26 cellular contexts compared by ENCODE assay signal in the genomic region with DNA sequence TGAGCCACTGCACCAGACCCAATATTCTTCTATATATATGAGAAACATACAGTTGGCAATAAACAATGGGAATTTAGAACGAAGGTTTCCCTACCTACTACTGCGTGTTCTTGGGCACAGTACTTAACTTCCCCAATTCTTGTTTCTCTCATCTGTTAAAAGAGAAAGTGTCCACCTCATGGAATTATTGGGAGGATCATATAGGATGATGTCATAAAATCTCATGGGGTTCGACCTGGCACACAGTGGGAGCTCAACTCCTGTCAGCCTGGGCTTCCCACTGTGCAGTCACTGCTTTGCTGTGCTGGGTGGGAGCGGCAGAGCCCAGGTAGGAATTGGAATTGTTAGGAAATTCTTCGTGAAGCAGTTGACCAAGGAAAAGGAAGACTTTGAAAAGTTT.
"Had no signal": no experiment of that assay in that cellular context is flagged by ENCODE, and none has a peak within 500 bp of the region (broad histone marks: within the 10 kb centered on the region; RNA-seq: fewer than 3 reads in every experiment).

No MANE protein-coding gene starts in this region.

- ATAC-seq: effector memory CD8-positive, alpha-beta T cell; esophagus mucosa; gastrocnemius medialis; gastroesophageal sphincter; heart left ventricle; heart right ventricle had no signal

- H3K36me3 ChIP-seq: colonic mucosa, esophagus muscularis mucosa, esophagus squamous epithelium, gastrocnemius medialis, gastroesophageal sphincter, heart left ventricle, heart right ventricle had no signal

- H3K4me1 ChIP-seq: colonic mucosa, esophagus muscularis mucosa, esophagus squamous epithelium, gastrocnemius medialis, gastroesophageal sphincter, heart left ventricle, heart right ventricle had no signal

- H3K27me3 ChIP-seq: colonic mucosa had no signal

- H3K9me3 ChIP-seq: colonic mucosa, esophagus muscularis mucosa, esophagus squamous epithelium, gastrocnemius medialis, heart left ventricle, heart right ventricle had no signal

- H3K4me3 ChIP-seq: colonic mucosa, coronary artery, dorsolateral prefrontal cortex, esophagus muscularis mucosa, esophagus squamous epithelium, gastrocnemius medialis, gastroesophageal sphincter, heart left ventricle, heart right ventricle had no signal

- DNase-seq: colonic mucosa; cortex of kidney; dermis blood vessel endothelial cell; effector CD4-positive, alpha-beta T cell; effector CD8-positive, alpha-beta T cell; effector memory CD4-positive, alpha-beta T cell; effector memory CD8-positive, alpha-beta T cell; erythroblast; esophagus squamous epithelium; foreskin fibroblast; foreskin melanocyte; gastrocnemius medialis; glutamatergic neuron; head of caudate nucleus; heart left ventricle; heart right ventricle had no signal

- H3K27ac ChIP-seq: colonic mucosa, coronary artery, dorsolateral prefrontal cortex, epithelial cell of prostate, esophagus muscularis mucosa, esophagus squamous epithelium, gastrocnemius medialis, gastroesophageal sphincter, heart left ventricle, heart right ventricle had no signal

- FAIRE-seq: colon, endometrium, endothelial cell of umbilical vein, frontal cortex had no signal
